ENCODE assay signal across 12 cellular contexts in the genomic region with DNA sequence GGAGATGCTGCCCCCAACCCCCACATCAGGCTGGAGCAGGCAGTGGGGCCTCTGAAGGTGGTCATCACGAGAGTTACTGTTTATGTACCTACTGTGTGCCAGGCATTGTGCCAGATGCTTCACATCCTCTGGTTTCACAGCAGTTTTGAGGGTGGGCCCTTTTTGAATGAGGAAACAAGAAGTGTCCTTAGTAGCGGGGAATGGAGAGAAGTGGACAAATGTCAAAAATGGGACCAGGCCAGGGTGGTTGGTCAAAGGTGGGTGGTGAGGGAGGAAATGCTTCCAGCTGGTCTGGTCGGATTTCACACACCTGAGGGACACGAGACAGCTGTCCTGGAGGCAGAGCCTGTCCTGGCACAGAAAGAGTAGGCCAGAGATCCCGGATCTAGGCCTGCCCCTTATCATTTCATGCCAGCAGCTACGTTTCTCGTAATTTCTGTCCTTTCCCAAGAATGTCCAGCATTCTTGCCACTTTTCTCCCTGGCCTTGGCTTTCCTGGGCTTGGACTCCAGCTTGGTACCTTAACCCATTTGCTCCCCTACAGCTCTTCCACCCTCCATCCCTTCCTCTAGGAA. TPM values are rescaled to one million over a fixed set of nuclear protein-coding genes. Genes with fewer than 3 reads are reported as not detected.
DNase-seq lines count a peak whose midpoint lies in the region; TF ChIP-seq lines count a peak whose summit lies in the region.
"Had no signal": no experiment of that assay in that cellular context is flagged by ENCODE, and none has a peak within 500 bp of the region (broad histone marks: within the 10 kb centered on the region; RNA-seq: fewer than 3 reads in every experiment).

No MANE protein-coding gene starts in this region.

- no peak overlapping the region for H3K4me3 ChIP-seq in prostate gland
- no peak overlapping the region for H3K4me3 ChIP-seq in breast epithelium
- H3K4me3 ChIP-seq in ovary = no peak overlapping the region

- H3K4me3 Mint-ChIP-seq in endothelial cell (ENCODE audit: unreplicated experiment) = peak overlapping the region; percentile 59
- H3K4me3 Mint-ChIP-seq: HFFc6 had no signal

- CTCF ChIA-PET in RWPE1 (lab: Yijun Ruan, JAX) = interaction anchor here (0.6 to 6.7 kb wide), 16 partner anchors 9 to 201 kb away, joined by 3 to 76 read pairs (median 4); a partner anchor contains a TSS

- peaks cover 30% of the 10 kb centered on the region for H3K4me1 Mint-ChIP-seq in endothelial cell (ENCODE audit: unreplicated experiment)

- peaks cover 5% of the 10 kb centered on the region for H3K36me3 Mint-ChIP-seq in endothelial cell (ENCODE audit: low read depth, unreplicated experiment)

- peak overlapping the region; percentile 40; the same call in 1 of the 2 replicates for H3K9ac ChIP-seq in ES-I3 (ENCODE audit: low read depth, low read length)

- H3K27me3 Mint-ChIP-seq in endothelial cell (ENCODE audit: unreplicated experiment) = peaks cover 15% of the 10 kb centered on the region

- DNase-seq in RWPE1 (ENCODE audit: low spot score) = no peak
- no peak for DNase-seq in endothelial cell (ENCODE audit: low spot score)
- DNase-seq in prostate gland (ENCODE audit: low spot score) = no peak
- DNase-seq in breast epithelium (ENCODE audit: low spot score in 2 of 2) = no peak
- no peak for DNase-seq in ovary
- no peak for DNase-seq in effector CD4-positive, alpha-beta T cell
- no peak for DNase-seq in NCI-H526 (lab: John Stamatoyannopoulos, UW)

- POLR2A ChIA-PET in RWPE1 (lab: Yijun Ruan, JAX; ENCODE audit: low non-redundant PET) = interaction anchor here (0.5 to 2.7 kb wide), 4 partner anchors 20 to 369 kb away, joined by 3 to 15 read pairs (median 3); no protein-coding TSS in a partner anchor

- no peak for TF ChIP-seq EP300 in ovary (IDR thresholded peaks at IDR 0.05)

- TF ChIP-seq CTCF in RWPE1 (conservative IDR thresholded peaks at IDR 0.05; ENCODE audit: low read depth) (no peak), endothelial cell (IDR thresholded peaks at IDR 0.05; ENCODE audit: unreplicated experiment) (no peak), prostate gland (IDR thresholded peaks at IDR 0.05) (no peak), breast epithelium (IDR thresholded peaks at IDR 0.05) (no peak), ovary (IDR thresholded peaks at IDR 0.05) (no peak)

- H3K27me3 ChIP-seq in prostate gland (replicated peaks; ENCODE audit: insufficient read depth) (no peaks in the 10 kb centered on the region), breast epithelium (no peaks in the 10 kb centered on the region), ovary (no peaks in the 10 kb centered on the region)

- peak overlapping the region; percentile 10 for H3K27ac Mint-ChIP-seq in endothelial cell (ENCODE audit: unreplicated experiment)
- H3K27ac Mint-ChIP-seq: HFFc6 had no signal

- no peaks in the 10 kb centered on the region for H3K36me3 ChIP-seq in ES-I3 (ENCODE audit: insufficient read depth, low read length)
- no peaks in the 10 kb centered on the region for H3K36me3 ChIP-seq in prostate gland
- no peaks in the 10 kb centered on the region for H3K36me3 ChIP-seq in breast epithelium
- no peaks in the 10 kb centered on the region for H3K36me3 ChIP-seq in ovary

- intact Hi-C loops in prostate gland (cut with DNase I) = loop anchor here (5.0 kb wide), 1 partner anchor 238 kb away; a partner anchor contains a TSS
- intact Hi-C loops in breast epithelium (cut with DNase I; ENCODE audit: low total_unique reads) = loop anchor here (10.0 kb wide), 1 partner anchor 55 kb away; a partner anchor contains a TSS
- intact Hi-C loops in ovary (cut with DNase I) = loop anchor here in 1 of 4 donors (10.0 kb wide), 1 partner anchor 255 kb away; no protein-coding TSS in a partner anchor

- H3K27ac ChIP-seq in RWPE1 (peak overlapping the region; percentile 89), prostate gland (peak overlapping the region; percentile 76 to 77), breast epithelium (peak overlapping the region in 1 of 2 donors; percentile 35), ovary (no peak overlapping the region)

- H3K9me3 ChIP-seq in ES-I3 (ENCODE audit: control insufficient read depth, insufficient read depth, low read length) (no peaks in the 10 kb centered on the region), prostate gland (no peaks in the 10 kb centered on the region), breast epithelium (no peaks in the 10 kb centered on the region), ovary (no peaks in the 10 kb centered on the region)

- H3K4me1 ChIP-seq in ES-I3 (ENCODE audit: insufficient read depth, low read length) (peaks cover 10% of the 10 kb centered on the region), prostate gland (replicated peaks) (peaks cover 12% of the 10 kb centered on the region), breast epithelium (no peaks in the 10 kb centered on the region), ovary (ENCODE audit: insufficient read depth) (peaks cover 10% of the 10 kb centered on the region)

- 55% methylated on average over 7 of the region's 7 CpGs for WGBS in prostate gland
- 63 to 66% (median 66%) methylated on average over 7 of the region's 7 CpGs for WGBS in ovary, 3 donors

- TF ChIP-seq POLR2A in prostate gland (IDR thresholded peaks at IDR 0.05) (no peak), breast epithelium (IDR thresholded peaks at IDR 0.05) (no peak), ovary (IDR thresholded peaks at IDR 0.05) (no peak)

- no peaks in the 10 kb centered on the region for H3K9me3 Mint-ChIP-seq in endothelial cell (ENCODE audit: unreplicated experiment)
- H3K9me3 Mint-ChIP-seq: HFFc6 had no signal

RNA-seq across cellular contexts. Expression of a gene that starts 12.3 kb away (rescaled TPM):
- total RNA-seq in endothelial cell (ENCODE audit: unreplicated experiment) = 21.8 TPM
- 10 to 100 TPM; 13.3 to 24.2 TPM for total RNA-seq in prostate gland
- total RNA-seq in breast epithelium = 10 to 100 TPM in 2 of 3 donors, 1 to 10 TPM in 1; 9.0 to 16.4 (median 11.3) TPM
- 10 to 100 TPM in 1 of 7 donors, 1 to 10 TPM in 6; 4.0 to 27.0 (median 8.0) TPM for total RNA-seq in ovary
- polyA plus RNA-seq in ovary = 1 to 10 TPM in 1 of 2 donors, under 1 TPM in 1; 0.73 to 6.2 TPM

RNA-seq across cellular contexts. Expression of a gene that starts 14.2 kb away (rescaled TPM):
- total RNA-seq in endothelial cell (ENCODE audit: unreplicated experiment) = not detected
- total RNA-seq in prostate gland = not detected
- total RNA-seq in breast epithelium = not detected
- total RNA-seq in ovary = not detected
- polyA plus RNA-seq in ovary = not detected
- total RNA-seq: aorta; HFFc6; LHCN-M2; T-helper 1 cell treated with Interleukin-12 subunit alpha and Interleukin-12 subunit beta and Interleukin-4 antibody, amounts not matched to agents 30 ng/mL and 1 ng/mL, for 36 hours had no signal
- polyA plus RNA-seq: aorta had no signal

RNA-seq across cellular contexts. Expression of a gene that starts 18.5 kb away (rescaled TPM):
- total RNA-seq in endothelial cell (ENCODE audit: unreplicated experiment) = 137 TPM
- total RNA-seq in prostate gland = 100 to 1,000 TPM; 350 to 369 TPM
- 100 to 1,000 TPM; 139 to 188 (median 170) TPM for total RNA-seq in breast epithelium
- total RNA-seq in ovary = 100 to 1,000 TPM in 2 of 7 donors, 10 to 100 TPM in 5; 63.5 to 154 (median 93.5) TPM
- 100 to 1,000 TPM in 1 of 2 donors, 10 to 100 TPM in 1; 85.0 to 142 TPM for polyA plus RNA-seq in ovary

RNA-seq across cellular contexts. Expression of a gene that starts 30.5 kb away (rescaled TPM):
- total RNA-seq in endothelial cell (ENCODE audit: unreplicated experiment) (not detected), prostate gland (not detected), breast epithelium (not detected), ovary (not detected)
- polyA plus RNA-seq in ovary = not detected
- total RNA-seq: aorta; HFFc6; LHCN-M2; T-helper 1 cell treated with Interleukin-12 subunit alpha and Interleukin-12 subunit beta and Interleukin-4 antibody, amounts not matched to agents 30 ng/mL and 1 ng/mL, for 36 hours had no signal
- polyA plus RNA-seq: aorta had no signal

RNA-seq across cellular contexts. Expression of a gene that starts 39.4 kb away (rescaled TPM):
- total RNA-seq in endothelial cell (ENCODE audit: unreplicated experiment) = 1.4 TPM
- 1 to 10 TPM in 1 of 2 donors, under 1 TPM in 1; 0.74 to 2.6 TPM for total RNA-seq in prostate gland
- 1 to 10 TPM in 2 of 3 donors, under 1 TPM in 1; 0.64 to 2.9 (median 2.6) TPM for total RNA-seq in breast epithelium
- 1 to 10 TPM in 1 of 7 donors, under 1 TPM in 1, not detected in 5; 0.28 to 1.7 TPM for total RNA-seq in ovary
- not detected for polyA plus RNA-seq in ovary

Comparison
In these comparisons a context has a peak if more than half of its experiments do, and no peak if none do; other contexts are left out.
1. H3K27ac ChIP-seq: peak in RWPE1 (single experiment) and prostate gland (2 of 2); none in ovary (0 of 2).